11 cellular contexts compared by ENCODE assay signal in the genomic region with DNA sequence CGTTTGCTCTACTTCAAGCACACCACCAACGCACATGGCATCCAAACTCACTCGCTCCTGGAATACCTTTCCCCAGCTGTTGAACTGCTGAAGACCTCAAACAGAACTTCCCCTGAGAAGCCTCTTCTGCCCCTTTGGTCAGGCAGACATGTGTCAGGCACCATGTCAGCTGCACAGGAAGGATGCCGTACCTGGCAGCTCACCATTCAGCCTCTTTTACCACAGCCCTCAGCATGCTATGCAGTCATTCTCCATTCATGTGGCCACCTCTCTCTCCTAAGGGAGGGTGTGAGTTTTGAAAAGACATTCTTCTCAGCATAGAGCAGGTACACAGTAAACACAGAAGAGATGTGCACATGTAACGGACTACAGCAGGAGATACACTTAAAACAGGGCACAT. TPM values are rescaled to one million over a fixed set of nuclear protein-coding genes. Genes with fewer than 3 reads are reported as not detected.
DNase-seq lines count a peak whose midpoint lies in the region; ATAC-seq and TF ChIP-seq lines count a peak whose summit lies in the region.
"Had no signal": no experiment of that assay in that cellular context is flagged by ENCODE, and none has a peak within 500 bp of the region (broad histone marks: within the 10 kb centered on the region; RNA-seq: fewer than 3 reads in every experiment).

No MANE protein-coding gene starts in this region.

- H3K4me1 Mint-ChIP-seq in activated naive CD8-positive, alpha-beta T cell (ENCODE audit: low read depth), result peaks cover 29% of the 10 kb centered on the region

- H3K4me3 Mint-ChIP-seq in activated naive CD8-positive, alpha-beta T cell, result peak overlapping the region; percentile 44

- H3K27ac Mint-ChIP-seq in activated naive CD8-positive, alpha-beta T cell, result peak overlapping the region; percentile 75

- no peak overlapping the region for H3K4me3 ChIP-seq in GM12865 (ENCODE audit: low read depth, low read length)
- H3K4me3 ChIP-seq in Jurkat, Clone E6-1 (ENCODE audit: low read length), result peak overlapping the region; percentile 9; the same call in 1 of the 2 replicates
- H3K4me3 ChIP-seq: transverse colon had no signal

- DNase-seq in GM12865 (ENCODE audit: low read depth) (peak; percentile 42), amygdala (lab: John Stamatoyannopoulos, UW) (no peak), AG20443 (ENCODE audit: low spot score) (no peak)
- peak; percentile 99 for DNase-seq in Jurkat, Clone E6-1 (ENCODE audit: low read depth, low spot score)
- DNase-seq: kidney, NCI-H1436 treated with DMSO at 0.1 percent for 48 hours, transverse colon, WERI-Rb-1 had no signal

- no peak for TF ChIP-seq POLR2A in GM18505 (IDR thresholded peaks at IDR 0.05; ENCODE audit: borderline replicate concordance, extremely low read depth, insufficient read depth, insufficient read length)

- H3K9me3 Mint-ChIP-seq in activated naive CD8-positive, alpha-beta T cell (ENCODE audit: low read depth), result no peaks in the 10 kb centered on the region

- TF ChIP-seq CTCF in GM12865 (IDR thresholded peaks at IDR 0.05; ENCODE audit: insufficient read depth, low read depth, low read length, missing control alignments), result no peak

- H3K36me3 Mint-ChIP-seq in activated naive CD8-positive, alpha-beta T cell, result peaks cover 3% of the 10 kb centered on the region

- ATAC-seq in GM18505 (IDR thresholded peaks at IDR 0.05; ENCODE audit: unreplicated experiment), result no peak

- H3K27me3 Mint-ChIP-seq in activated naive CD8-positive, alpha-beta T cell, result no peaks in the 10 kb centered on the region

RNA-seq across cellular contexts. Expression of a gene that starts 14.2 kb away (rescaled TPM):
- polyA plus RNA-seq in Jurkat, Clone E6-1 (2012; ENCODE audit: insufficient read depth, insufficient read length), result not detected
- polyA plus RNA-seq: H1 had no signal

RNA-seq across cellular contexts. Expression of a gene that starts 30.0 kb away (rescaled TPM):
- polyA plus RNA-seq in Jurkat, Clone E6-1 (2012; ENCODE audit: insufficient read depth, insufficient read length), result not detected
- polyA plus RNA-seq: H1 had no signal

RNA-seq across cellular contexts. Expression of a gene that starts 49.4 kb away (rescaled TPM):
- 11.3 TPM for polyA plus RNA-seq in Jurkat, Clone E6-1 (2012; ENCODE audit: insufficient read depth, insufficient read length)

RNA-seq across cellular contexts. Expression of a gene that starts 59.2 kb away (rescaled TPM):
- polyA plus RNA-seq in Jurkat, Clone E6-1 (2012; ENCODE audit: insufficient read depth, insufficient read length), result 14.3 TPM

Comparison
In these comparisons a context has a peak if more than half of its experiments do, and no peak if none do; other contexts are left out.
1. DNase-seq: peak in GM12865 (single experiment) and Jurkat, Clone E6-1 (single experiment); none in amygdala (0 of 56) and AG20443 (single experiment).